ENCODE assay signal across 21 cellular contexts in genomic region chr11:102555091-102555490, GRCh38. TPM values are rescaled to one million over a fixed set of nuclear protein-coding genes. Genes with fewer than 3 reads are reported as not detected.
"Had no signal": no experiment of that assay in that cellular context is flagged by ENCODE, and none has a peak within 500 bp of the region (broad histone marks: within the 10 kb centered on the region; RNA-seq: fewer than 3 reads in every experiment).

No MANE protein-coding gene starts in this region.

- FAIRE-seq: endothelial cell of umbilical vein, frontal cortex had no signal

- H3K9me3 ChIP-seq: colonic mucosa, heart left ventricle, mucosa of descending colon, sigmoid colon, tibial artery, upper lobe of right lung, vagina had no signal

- ATAC-seq: heart left ventricle; mucosa of descending colon; naive thymus-derived CD8-positive, alpha-beta T cell; upper lobe of right lung had no signal

- H3K36me3 Mint-ChIP-seq: naive thymus-derived CD8-positive, alpha-beta T cell had no signal

- H3K36me3 ChIP-seq: colonic mucosa, heart left ventricle, sigmoid colon, tibial artery, upper lobe of right lung, vagina had no signal

- H3K4me3 ChIP-seq: colonic mucosa, heart left ventricle, mucosa of descending colon, sigmoid colon, skin epidermis, tibial artery, upper lobe of right lung, vagina had no signal

- DNase-seq: colonic mucosa; dermis blood vessel endothelial cell; endodermal cell; erythroblast; heart left ventricle; hippocampal formation; mucosa of descending colon; naive thymus-derived CD8-positive, alpha-beta T cell; posterior cingulate gyrus; sigmoid colon; stimulated activated CD4-positive, alpha-beta T cell treated with anti-CD3 and anti-CD28 coated beads, Interleukin-12 subunit alpha, Interleukin-12 subunit beta, amount 100 ng/mL, for 4 hours; stimulated activated naive CD4-positive, alpha-beta T cell treated with Interleukin-2 at 50 U/mL for 16 hours; tibial artery; upper lobe of right lung had no signal

- H3K4me3 Mint-ChIP-seq: endodermal cell; naive thymus-derived CD8-positive, alpha-beta T cell had no signal

- H3K27me3 Mint-ChIP-seq: naive thymus-derived CD8-positive, alpha-beta T cell had no signal

- H3K27me3 ChIP-seq: colonic mucosa, heart left ventricle, sigmoid colon, tibial artery, upper lobe of right lung, vagina had no signal

- H3K27ac Mint-ChIP-seq: endodermal cell; naive thymus-derived CD8-positive, alpha-beta T cell had no signal

- H3K27ac ChIP-seq: colonic mucosa, heart left ventricle, sigmoid colon, skin epidermis, tibial artery, upper lobe of right lung, vagina had no signal

- H3K9me3 Mint-ChIP-seq: endodermal cell; naive thymus-derived CD8-positive, alpha-beta T cell had no signal

RNA-seq across cellular contexts. Expression of gene MMP7, which starts 24.5 kb away (rescaled TPM):
- total RNA-seq: endodermal cell; endothelial cell of umbilical vein; frontal cortex; mucosa of descending colon; naive thymus-derived CD8-positive, alpha-beta T cell; osteocyte; pulmonary artery endothelial cell; sigmoid colon had no signal
- polyA plus RNA-seq: heart left ventricle; naive thymus-derived CD8-positive, alpha-beta T cell; neural cell had no signal
